Comparison of ENCODE assay signal across 9 cellular contexts in the genomic region with DNA sequence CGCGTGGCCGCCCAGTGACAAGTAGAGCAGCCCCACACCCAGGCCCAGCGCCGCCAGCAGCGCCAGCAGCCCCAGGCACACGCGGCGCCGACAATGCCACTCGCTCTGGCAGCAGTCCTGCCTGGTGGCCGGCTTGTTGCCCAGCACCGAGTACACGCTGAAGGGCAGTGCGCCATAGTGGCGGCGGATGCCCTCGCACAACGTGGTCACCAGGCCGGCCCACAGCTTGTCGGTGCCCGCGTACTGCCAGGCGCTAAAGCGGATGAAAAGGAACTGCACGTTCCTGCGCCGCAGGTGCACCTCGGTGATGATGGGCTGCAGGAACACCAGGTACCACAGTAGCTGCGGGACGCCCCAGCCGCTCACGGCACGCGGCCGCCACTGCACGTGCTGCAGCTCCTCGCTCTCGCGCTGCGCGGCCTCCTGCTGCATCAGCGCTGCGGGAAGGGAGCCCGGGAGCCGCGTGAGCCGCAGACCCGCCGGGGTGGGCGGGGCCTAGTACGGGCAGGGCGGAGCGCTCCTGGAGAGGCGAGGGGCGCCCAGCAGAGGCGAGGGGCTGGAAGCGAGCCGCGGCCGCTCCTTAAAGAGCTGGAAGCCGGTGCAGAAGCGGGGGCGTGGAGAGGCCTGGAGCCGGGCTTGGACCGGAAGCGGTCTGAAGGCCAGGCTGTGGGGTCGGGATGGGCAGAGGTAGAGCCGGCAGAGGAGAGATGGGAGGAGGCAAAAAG. TPM values are rescaled to one million over a fixed set of nuclear protein-coding genes. Genes with fewer than 3 reads are reported as not detected.
DNase-seq lines count a peak whose midpoint lies in the region; ATAC-seq and TF ChIP-seq lines count a peak whose summit lies in the region.
"Had no signal": no experiment of that assay in that cellular context is flagged by ENCODE, and none has a peak within 500 bp of the region (broad histone marks: within the 10 kb centered on the region; RNA-seq: fewer than 3 reads in every experiment).

No MANE protein-coding gene starts in this region.

- H3K9me3 ChIP-seq in neural cell (ENCODE audit: low read length) (no peaks in the 10 kb centered on the region), upper lobe of left lung (no peaks in the 10 kb centered on the region)

- TF ChIP-seq RAD21 in neural cell (conservative IDR thresholded peaks at IDR 0.05), result no peak

- H3K27ac ChIP-seq in neural cell (ENCODE audit: low read length), result no peak overlapping the region
- no peak overlapping the region for H3K27ac ChIP-seq in upper lobe of left lung

- peaks cover 24% of the 10 kb centered on the region for H3K4me1 Mint-ChIP-seq in activated T-cell treated with anti-CD3 and anti-CD28 coated beads, Interleukin-2, amount 50 U/mL, for 24 hours (ENCODE audit: low read depth)

- peak overlapping the region; percentile 79 for H3K27ac Mint-ChIP-seq in activated T-cell treated with anti-CD3 and anti-CD28 coated beads, Interleukin-2, amount 50 U/mL, for 24 hours

- H3K27me3 Mint-ChIP-seq in activated T-cell treated with anti-CD3 and anti-CD28 coated beads, Interleukin-2, amount 50 U/mL, for 24 hours, result peaks cover 46% of the 10 kb centered on the region

- peak overlapping the region; percentile 57 for H3K4me3 Mint-ChIP-seq in activated T-cell treated with anti-CD3 and anti-CD28 coated beads, Interleukin-2, amount 50 U/mL, for 24 hours

- no peaks in the 10 kb centered on the region for H3F3A ChIP-seq in neural cell (ENCODE audit: insufficient read depth, low read length, poor library complexity, severe bottlenecking)

- TF ChIP-seq POLR2A in upper lobe of left lung (IDR thresholded peaks at IDR 0.05), result no peak

- TF ChIP-seq CTCF in neural cell (IDR thresholded peaks at IDR 0.05; ENCODE audit: poor library complexity, severe bottlenecking), result no peak
- no peak for TF ChIP-seq CTCF in upper lobe of left lung (IDR thresholded peaks at IDR 0.05)

- H3K4me3 ChIP-seq in neural cell (ENCODE audit: low read length) (peak overlapping the region; percentile 58), upper lobe of left lung (peak overlapping the region; percentile 12 to 38 (median 30))

- H3K27me3 ChIP-seq in neural cell (ENCODE audit: insufficient read depth, low read depth, low read length) (peaks cover 24% of the 10 kb centered on the region), upper lobe of left lung (peaks cover 0 to 30% (median 25%) of the 10 kb centered on the region in 4 donors)

- H3K36me3 Mint-ChIP-seq in activated T-cell treated with anti-CD3 and anti-CD28 coated beads, Interleukin-2, amount 50 U/mL, for 24 hours (ENCODE audit: low read depth), result peaks cover 2% of the 10 kb centered on the region

- H3K9me2 ChIP-seq in neural cell (ENCODE audit: insufficient read depth, low read length), result no peaks in the 10 kb centered on the region

- peaks cover 4% of the 10 kb centered on the region for H3K9me3 Mint-ChIP-seq in activated T-cell treated with anti-CD3 and anti-CD28 coated beads, Interleukin-2, amount 50 U/mL, for 24 hours

- H3K36me3 ChIP-seq in neural cell (ENCODE audit: insufficient read depth, low read length) (no peaks in the 10 kb centered on the region), upper lobe of left lung (no peaks in the 10 kb centered on the region)

- 1 to 4% methylated on average over 18 to 51 of the region's 69 CpGs for WGBS in upper lobe of left lung, 2 donors

- ATAC-seq in upper lobe of left lung (ENCODE audit: low FRiP score in 2 of 2) (peak in 1 of 2 donors; percentile 69), HG03432 (IDR thresholded peaks at IDR 0.05; ENCODE audit: unreplicated experiment) (no peak)

- peak overlapping the region; percentile 31 for H3K9ac ChIP-seq in neural cell (ENCODE audit: low read length)

- no peak overlapping the region for H3K4me2 ChIP-seq in neural cell (ENCODE audit: low read length)

- no peaks in the 10 kb centered on the region for H4K20me1 ChIP-seq in neural cell (ENCODE audit: insufficient read depth)

- H3K79me2 ChIP-seq in neural cell (replicated peaks; ENCODE audit: insufficient read depth, low read length), result no peaks in the 10 kb centered on the region

- TF ChIP-seq EP300 in neural cell (conservative IDR thresholded peaks at IDR 0.05; ENCODE audit: poor library complexity, severe bottlenecking) (no peak), upper lobe of left lung (IDR thresholded peaks at IDR 0.05) (no peak)

- H3K4me1 ChIP-seq in upper lobe of left lung, result peaks cover 24 to 33% (median 27%) of the 10 kb centered on the region in 4 donors

- no peak overlapping the region for H2AFZ ChIP-seq in neural cell (ENCODE audit: low read depth, low read length)

- peak; percentile 59 for DNase-seq in NCI-H345 (lab: John Stamatoyannopoulos, UW)
- no peak for DNase-seq in NCI-H345 treated with DMSO at 0.1 percent for 48 hours (lab: John Stamatoyannopoulos, UW; ENCODE audit: unreplicated experiment)
- peak; percentile 68 for DNase-seq in activated T-cell treated with anti-CD3 and anti-CD28 coated beads, Interleukin-2, amount 50 U/mL, for 24 hours
- DNase-seq in fibroblast of peridontal ligament (ENCODE audit: extremely low read depth), result peak; percentile 26
- peak in 1 of 2 donors; percentile 90 for DNase-seq in upper lobe of left lung
- DNase-seq in NCI-H69 (lab: John Stamatoyannopoulos, UW), result no peak
- DNase-seq: DND-41 had no signal

TF ChIP-seq in neural cell, 6 proteins besides CTCF, POLR2A, EP300 and RAD21:
- peak; percentile 78 for TF ChIP-seq MXI1 (conservative IDR thresholded peaks at IDR 0.05; ENCODE audit: poor library complexity, severe bottlenecking)
- TF ChIP-seq SMC3 (conservative IDR thresholded peaks at IDR 0.05; ENCODE audit: poor library complexity), result no peak
- TF ChIP-seq POLR2AphosphoS5 (IDR thresholded peaks at IDR 0.05), result no peak
- TF ChIP-seq TAF1 (IDR thresholded peaks at IDR 0.05; ENCODE audit: low read depth), result no peak
- TF ChIP-seq, protein P1, sequence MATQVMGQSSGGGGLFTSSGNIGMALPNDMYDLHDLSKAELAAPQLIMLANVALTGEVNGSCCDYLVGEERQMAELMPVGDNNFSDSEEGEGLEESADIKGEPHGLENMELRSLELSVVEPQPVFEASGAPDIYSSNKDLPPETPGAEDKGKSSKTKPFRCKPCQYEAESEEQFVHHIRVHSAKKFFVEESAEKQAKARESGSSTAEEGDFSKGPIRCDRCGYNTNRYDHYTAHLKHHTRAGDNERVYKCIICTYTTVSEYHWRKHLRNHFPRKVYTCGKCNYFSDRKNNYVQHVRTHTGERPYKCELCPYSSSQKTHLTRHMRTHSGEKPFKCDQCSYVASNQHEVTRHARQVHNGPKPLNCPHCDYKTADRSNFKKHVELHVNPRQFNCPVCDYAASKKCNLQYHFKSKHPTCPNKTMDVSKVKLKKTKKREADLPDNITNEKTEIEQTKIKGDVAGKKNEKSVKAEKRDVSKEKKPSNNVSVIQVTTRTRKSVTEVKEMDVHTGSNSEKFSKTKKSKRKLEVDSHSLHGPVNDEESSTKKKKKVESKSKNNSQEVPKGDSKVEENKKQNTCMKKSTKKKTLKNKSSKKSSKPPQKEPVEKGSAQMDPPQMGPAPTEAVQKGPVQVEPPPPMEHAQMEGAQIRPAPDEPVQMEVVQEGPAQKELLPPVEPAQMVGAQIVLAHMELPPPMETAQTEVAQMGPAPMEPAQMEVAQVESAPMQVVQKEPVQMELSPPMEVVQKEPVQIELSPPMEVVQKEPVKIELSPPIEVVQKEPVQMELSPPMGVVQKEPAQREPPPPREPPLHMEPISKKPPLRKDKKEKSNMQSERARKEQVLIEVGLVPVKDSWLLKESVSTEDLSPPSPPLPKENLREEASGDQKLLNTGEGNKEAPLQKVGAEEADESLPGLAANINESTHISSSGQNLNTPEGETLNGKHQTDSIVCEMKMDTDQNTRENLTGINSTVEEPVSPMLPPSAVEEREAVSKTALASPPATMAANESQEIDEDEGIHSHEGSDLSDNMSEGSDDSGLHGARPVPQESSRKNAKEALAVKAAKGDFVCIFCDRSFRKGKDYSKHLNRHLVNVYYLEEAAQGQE (IDR thresholded peaks at IDR 0.05; ENCODE audit: borderline replicate concordance), result no peak

RNA-seq across cellular contexts. Expression of a gene that starts 7.3 kb away (rescaled TPM):
- polyA plus RNA-seq in neural cell, result 1.6 and 2.8 TPM in 2 replicates
- polyA minus RNA-seq in neural cell, result 0.69 and 1.2 TPM in 2 replicates
- under 1 TPM in 5 of 6 donors, not detected in 1; under 0.01 to 1.00 (median 0.17) TPM for total RNA-seq in upper lobe of left lung

RNA-seq across cellular contexts. Expression of a gene that starts 24.5 kb away (rescaled TPM):
- polyA plus RNA-seq in neural cell, result 34.9 and 48.5 TPM in 2 replicates
- 8.6 and 10.0 TPM in 2 replicates for polyA minus RNA-seq in neural cell
- total RNA-seq in upper lobe of left lung, result 10 to 100 TPM; 10.5 to 53.3 (median 23.7) TPM

RNA-seq across cellular contexts. Expression of a gene that starts 25.1 kb away (rescaled TPM):
- polyA plus RNA-seq in neural cell, result 1.8 and 4.3 TPM in 2 replicates
- 6.0 and 7.3 TPM in 2 replicates for polyA minus RNA-seq in neural cell
- 10 to 100 TPM in 5 of 6 donors, 1 to 10 TPM in 1; 4.7 to 34.6 (median 18.6) TPM for total RNA-seq in upper lobe of left lung

Comparison
In these comparisons a context has a peak if more than half of its experiments do, and no peak if none do; other contexts are left out.
1. DNase-seq: peak in NCI-H345 (single experiment), activated T-cell treated with anti-CD3 and anti-CD28 coated beads, Interleukin-2, amount 50 U/mL, for 24 hours (single experiment) and fibroblast of peridontal ligament (single experiment); none in NCI-H345 treated with DMSO at 0.1 percent for 48 hours (single experiment) and NCI-H69 (single experiment).